In the genomic region with DNA sequence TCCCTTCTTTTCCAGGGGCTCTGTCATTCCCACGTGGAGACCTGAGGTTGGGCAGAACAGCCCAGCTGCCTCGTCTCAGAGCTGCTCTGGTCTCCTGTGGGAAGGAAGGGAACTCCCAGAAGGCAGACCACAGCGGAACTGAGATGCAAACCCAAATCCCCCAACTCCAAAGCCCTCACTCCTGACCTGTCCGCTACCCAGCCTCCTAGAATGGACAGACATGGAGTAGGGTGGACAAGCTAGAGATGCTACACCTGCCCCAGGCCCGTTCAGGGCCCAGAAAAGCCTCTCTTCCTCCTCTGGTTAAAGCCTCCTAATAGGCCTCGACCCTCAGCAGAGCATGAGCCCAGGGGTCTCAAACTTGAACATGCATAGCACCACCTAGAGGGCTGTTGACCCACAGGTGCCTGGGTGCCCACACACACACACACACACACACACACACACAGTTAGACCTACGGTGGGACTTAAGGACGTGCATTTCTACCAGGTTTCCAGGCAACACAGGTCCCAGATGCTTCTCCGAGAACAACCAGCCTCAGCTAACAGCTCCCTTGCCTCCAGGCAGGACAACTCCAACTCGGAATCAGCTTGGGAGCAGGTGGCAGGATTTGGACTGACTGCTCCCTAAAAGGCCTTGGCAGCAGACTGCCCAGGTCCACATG, we compare ENCODE assay signal across 12 cellular contexts.
DNase-seq lines count a peak whose midpoint lies in the region; ATAC-seq, FAIRE-seq and TF ChIP-seq lines count a peak whose summit lies in the region.
"Had no signal": no experiment of that assay in that cellular context is flagged by ENCODE, and none has a peak within 500 bp of the region (broad histone marks: within the 10 kb centered on the region; RNA-seq: fewer than 3 reads in every experiment).

No MANE protein-coding gene starts in this region.

- peaks cover 70% of the 10 kb centered on the region for H3K27me3 Mint-ChIP-seq in activated naive CD4-positive, alpha-beta T cell treated with anti-CD3 and anti-CD28 coated beads, Interleukin-2, amount 10 ng/mL, durations not matched to agents 7 days and 5 days

- no peak overlapping the region for H3K4me3 Mint-ChIP-seq in activated naive CD4-positive, alpha-beta T cell treated with anti-CD3 and anti-CD28 coated beads, Interleukin-2, amount 10 ng/mL, durations not matched to agents 7 days and 5 days
- H3K4me3 Mint-ChIP-seq: activated CD4-positive, alpha-beta T cell treated with anti-CD3 and anti-CD28 coated beads, Interleukin-2, amount 10 ng/mL, durations not matched to agents 24 days and 14 days; CD4-positive, CD25-positive, alpha-beta regulatory T cell had no signal

- FAIRE-seq in kidney (lab: Jason Lieb, UNC) = no peak

- H3K4me3 ChIP-seq in GM06990 (replicated peaks; ENCODE audit: low read depth, low read length) (no peak overlapping the region), ascending aorta (peak overlapping the region in 1 of 2 donors; percentile 7), kidney (ENCODE audit: low read length in 2 of 2) (peak overlapping the region in 1 of 2 donors; percentile 40), gastrocnemius medialis (no peak overlapping the region)

- peaks cover 13% of the 10 kb centered on the region for H3K4me1 Mint-ChIP-seq in activated naive CD4-positive, alpha-beta T cell treated with anti-CD3 and anti-CD28 coated beads, Interleukin-2, amount 10 ng/mL, durations not matched to agents 7 days and 5 days
- H3K4me1 Mint-ChIP-seq: activated CD4-positive, alpha-beta T cell treated with anti-CD3 and anti-CD28 coated beads, Interleukin-2, amount 10 ng/mL, durations not matched to agents 24 days and 14 days; CD4-positive, CD25-positive, alpha-beta regulatory T cell had no signal

- peaks cover 67 to 100% of the 10 kb centered on the region in 2 donors for H3K4me1 ChIP-seq in ascending aorta
- peaks cover 86 to 87% of the 10 kb centered on the region in 2 donors for H3K4me1 ChIP-seq in kidney (ENCODE audit: control insufficient read depth in 1 of 2, insufficient read depth in 1 of 2, low read depth in 1 of 2, low read length in 2 of 2)
- H3K4me1 ChIP-seq in gastrocnemius medialis = peaks cover 88 to 96% of the 10 kb centered on the region in 2 donors

- in situ Hi-C loops in gastrocnemius medialis (cut with MboI; ENCODE audit: low sequenced_read_pairs in 4 of 4) = no loop called here

- no peaks in the 10 kb centered on the region for H3K36me3 Mint-ChIP-seq in activated naive CD4-positive, alpha-beta T cell treated with anti-CD3 and anti-CD28 coated beads, Interleukin-2, amount 10 ng/mL, durations not matched to agents 7 days and 5 days
- H3K36me3 Mint-ChIP-seq: CD4-positive, CD25-positive, alpha-beta regulatory T cell had no signal

- H3K9ac ChIP-seq in kidney (ENCODE audit: low read length in 2 of 2) = peak overlapping the region; percentile 17 to 74

- intact Hi-C loops in ascending aorta (cut with DNase I) (no loop called here), kidney (cut with DNase I) (no loop called here), gastrocnemius medialis (cut with DNase I; ENCODE audit: low total_unique reads) (loop anchor here (10.0 kb wide), 2 partner anchors 376 to 1214 kb away; partner anchors contain the start of gene IGFBP5)

- no peak overlapping the region for H3K27ac Mint-ChIP-seq in activated naive CD4-positive, alpha-beta T cell treated with anti-CD3 and anti-CD28 coated beads, Interleukin-2, amount 10 ng/mL, durations not matched to agents 7 days and 5 days
- H3K27ac Mint-ChIP-seq: activated CD4-positive, alpha-beta T cell treated with anti-CD3 and anti-CD28 coated beads, Interleukin-2, amount 10 ng/mL, durations not matched to agents 24 days and 14 days; CD4-positive, CD25-positive, alpha-beta regulatory T cell had no signal

- no peaks in the 10 kb centered on the region for H3K9me3 Mint-ChIP-seq in activated naive CD4-positive, alpha-beta T cell treated with anti-CD3 and anti-CD28 coated beads, Interleukin-2, amount 10 ng/mL, durations not matched to agents 7 days and 5 days
- H3K9me3 Mint-ChIP-seq: activated CD4-positive, alpha-beta T cell treated with anti-CD3 and anti-CD28 coated beads, Interleukin-2, amount 10 ng/mL, durations not matched to agents 24 days and 14 days had no signal

- no peaks in the 10 kb centered on the region for H3K9me3 ChIP-seq in ascending aorta
- H3K9me3 ChIP-seq in kidney (ENCODE audit: control insufficient read depth in 1 of 2, low read length in 2 of 2) = no peaks in the 10 kb centered on the region
- H3K9me3 ChIP-seq in gastrocnemius medialis = no peaks in the 10 kb centered on the region

- H3K27ac ChIP-seq in ascending aorta = peak overlapping the region; percentile 98 to 100
- H3K27ac ChIP-seq in kidney (ENCODE audit: low read depth in 2 of 2, low read length in 2 of 2) = peak overlapping the region; percentile 80
- H3K27ac ChIP-seq in gastrocnemius medialis = peak overlapping the region; percentile 87 to 94 (median 92)

- H3K27me3 ChIP-seq in GM06990 (replicated peaks; ENCODE audit: control insufficient read depth, insufficient read depth, low read length) = peaks cover 2% of the 10 kb centered on the region; the same call in 1 of the 2 replicates
- H3K27me3 ChIP-seq in ascending aorta = no peaks in the 10 kb centered on the region
- H3K27me3 ChIP-seq in gastrocnemius medialis = no peaks in the 10 kb centered on the region

- DNase-seq in GM06990 (ENCODE audit: extremely low read depth, insufficient read length) (no peak), ascending aorta (ENCODE audit: low spot score in 2 of 2) (no peak), kidney (no peak), gastrocnemius medialis (no peak), CD1c-positive myeloid dendritic cell (ENCODE audit: extremely low spot score) (no peak), activated gamma-delta T cell (lab: John Stamatoyannopoulos, UW) (no peak)
- DNase-seq in activated naive CD4-positive, alpha-beta T cell treated with anti-CD3 and anti-CD28 coated beads, Interleukin-2, amount 10 ng/mL, durations not matched to agents 7 days and 5 days = no peak
- DNase-seq: activated CD4-positive, alpha-beta T cell treated with anti-CD3 and anti-CD28 coated beads, Interleukin-2, amount 10 ng/mL, durations not matched to agents 24 days and 14 days; CD4-positive, CD25-positive, alpha-beta regulatory T cell; islet precursor cell; NCI-H748 treated with DMSO at 0.1 percent for 48 hours had no signal

- ATAC-seq in gastrocnemius medialis (no peak), HG03469 (IDR thresholded peaks at IDR 0.05; ENCODE audit: unreplicated experiment) (no peak)

- TF ChIP-seq POLR2A in gastrocnemius medialis (IDR thresholded peaks at IDR 0.05) = no peak

- H3K36me3 ChIP-seq in GM06990 (ENCODE audit: control insufficient read depth, insufficient read depth, low read length) = no peaks in the 10 kb centered on the region
- H3K36me3 ChIP-seq in ascending aorta = peaks cover 14 to 44% of the 10 kb centered on the region in 2 donors
- peaks cover 7 to 25% of the 10 kb centered on the region in 2 donors for H3K36me3 ChIP-seq in kidney (ENCODE audit: control insufficient read depth in 1 of 2, insufficient read depth in 2 of 2, low read length in 2 of 2)
- H3K36me3 ChIP-seq in gastrocnemius medialis = no peaks in the 10 kb centered on the region

- CTCF ChIA-PET in activated naive CD4-positive, alpha-beta T cell treated with anti-CD3 and anti-CD28 coated beads, Interleukin-2, amount 10 ng/mL, durations not matched to agents 7 days and 5 days (lab: Charles Lee) = no interaction called here

- TF ChIP-seq CTCF in GM06990 (IDR thresholded peaks at IDR 0.05; ENCODE audit: insufficient read depth, low read length, poor library complexity, severe bottlenecking) (peak; percentile 10), ascending aorta (IDR thresholded peaks at IDR 0.05) (peak in 1 of 3 experiments; percentile 15), kidney (IDR thresholded peaks at IDR 0.05; ENCODE audit: borderline replicate concordance, extremely low read depth, insufficient read depth) (no peak), gastrocnemius medialis (IDR thresholded peaks at IDR 0.05 in 4 of 5, conservative IDR thresholded peaks at IDR 0.05 in 1 of 5) (no peak)
